27 cellular contexts compared by ENCODE assay signal in genomic region chr9:107858260-107858659, GRCh38.
"Had no signal": no experiment of that assay in that cellular context is flagged by ENCODE, and none has a peak within 500 bp of the region (broad histone marks: within the 10 kb centered on the region; RNA-seq: fewer than 3 reads in every experiment).

No MANE protein-coding gene starts in this region.

- H3K27ac ChIP-seq: colonic mucosa, coronary artery, dorsolateral prefrontal cortex, epithelial cell of prostate, esophagus muscularis mucosa, esophagus squamous epithelium, foreskin keratinocyte, gastrocnemius medialis, gastroesophageal sphincter, heart left ventricle, heart right ventricle had no signal

- H3K9me3 ChIP-seq: colonic mucosa, gastrocnemius medialis had no signal

- H3K27me3 ChIP-seq: colonic mucosa, dorsolateral prefrontal cortex, esophagus muscularis mucosa, esophagus squamous epithelium, foreskin keratinocyte, gastrocnemius medialis, gastroesophageal sphincter, heart left ventricle, heart right ventricle had no signal

- DNase-seq: colonic mucosa; cortex of kidney; dermis blood vessel endothelial cell; dorsolateral prefrontal cortex; effector CD4-positive, alpha-beta T cell; effector CD8-positive, alpha-beta T cell; effector memory CD4-positive, alpha-beta T cell; effector memory CD8-positive, alpha-beta T cell; endodermal cell; erythroblast; esophagus squamous epithelium; foreskin fibroblast; foreskin keratinocyte; foreskin melanocyte; gastrocnemius medialis; glutamatergic neuron; heart left ventricle; heart right ventricle had no signal

- ATAC-seq: effector memory CD8-positive, alpha-beta T cell; esophagus mucosa; foreskin keratinocyte; gastrocnemius medialis; gastroesophageal sphincter; heart left ventricle; heart right ventricle had no signal

- FAIRE-seq: colon, endometrium, endothelial cell of umbilical vein, frontal cortex had no signal

- H3K4me3 ChIP-seq: colonic mucosa, coronary artery, dorsolateral prefrontal cortex, esophagus muscularis mucosa, esophagus squamous epithelium, gastrocnemius medialis, gastroesophageal sphincter, heart left ventricle, heart right ventricle had no signal

- H3K4me1 ChIP-seq: colonic mucosa, esophagus muscularis mucosa, foreskin keratinocyte, gastrocnemius medialis had no signal

- H3K36me3 ChIP-seq: colonic mucosa, esophagus muscularis mucosa, esophagus squamous epithelium, gastrocnemius medialis, gastroesophageal sphincter, heart left ventricle, heart right ventricle had no signal
